In genomic region chr1:75964110-75964759, GRCh38 we compare ENCODE assay signal across 19 cellular contexts. TPM values are rescaled to one million over a fixed set of nuclear protein-coding genes. Genes with fewer than 3 reads are reported as not detected.
DNase-seq lines count a peak whose midpoint lies in the region; TF ChIP-seq lines count a peak whose summit lies in the region.
"Not testable (repeated sequence)": the region's sequence is repeated elsewhere in the genome, so short reads cannot be mapped to it uniquely, and the experiment has no call there.
"Had no signal": no experiment of that assay in that cellular context is flagged by ENCODE, and none has a peak within 500 bp of the region (broad histone marks: within the 10 kb centered on the region; RNA-seq: fewer than 3 reads in every experiment).

No MANE protein-coding gene starts in this region.

- H3K79me2 ChIP-seq in SK-N-SH (ENCODE audit: insufficient read depth): not testable (repeated sequence)

- H2AFZ ChIP-seq in SK-N-SH (ENCODE audit: low read depth): peak overlapping the region; percentile 87; the same call in 1 of the 2 replicates

- H3K4me3 ChIP-seq in SK-N-SH (ENCODE audit: low read depth in 2 of 2, low read length in 1 of 2); brain microvascular endothelial cell (ENCODE audit: low read depth, low read length); fibroblast of mammary gland (ENCODE audit: control insufficient read depth, low read depth, low read length): not testable (repeated sequence)

- DNase-seq in Caki2 (ENCODE audit: low read depth): peak; percentile 70
- DNase-seq in HCEC 1CT: peak; percentile 78
- peak; percentile 13 for DNase-seq in LHCN-M2 (ENCODE audit: low read depth)
- not testable (repeated sequence) for DNase-seq in SK-N-SH
- DNase-seq in brain microvascular endothelial cell: peak; percentile 86
- peak; percentile 68 for DNase-seq in fibroblast of mammary gland (ENCODE audit: low read depth)
- DNase-seq in kidney tubule cell (ENCODE audit: low spot score): peak; percentile 86
- peak; percentile 12 for DNase-seq in stromal cell of bone marrow (ENCODE audit: low read depth)

- peak in 1 of 2 experiments; percentile 53; a peak in 1 of 4 replicates for TF ChIP-seq EP300 in SK-N-SH (IDR thresholded peaks at IDR 0.05; ENCODE audit: borderline replicate concordance in 1 of 2, low read depth in 1 of 2, low read length in 1 of 2)

- not testable (repeated sequence) for TF ChIP-seq RAD21 in SK-N-SH (IDR thresholded peaks at IDR 0.05; ENCODE audit: low read length)

- H4K20me1 ChIP-seq in SK-N-SH (ENCODE audit: insufficient read depth): not testable (repeated sequence)

- peaks cover 0 to 13% of the 10 kb centered on the region in 2 experiments; a peak in 1 of 4 replicates for H3K4me1 ChIP-seq in SK-N-SH (ENCODE audit: control insufficient read depth in 1 of 2, insufficient read depth in 2 of 2, low read depth in 1 of 2, low read length in 1 of 2)

- POLR2A ChIA-PET in SK-N-SH (lab: Yijun Ruan, JAX): not testable (repeated sequence)

- peak overlapping the region; percentile 42; the same call in 1 of the 2 replicates for H3K9ac ChIP-seq in SK-N-SH

- peak overlapping the region in 1 of 2 experiments; percentile 88; a peak in 2 of 4 replicates for H3K27ac ChIP-seq in SK-N-SH (ENCODE audit: low read depth in 2 of 2, low read length in 1 of 2)
- H3K27ac ChIP-seq in brain microvascular endothelial cell: peak overlapping the region; percentile 79

- H3K9me2 ChIP-seq in SK-N-SH: not testable (repeated sequence)

- not testable (repeated sequence) for TF ChIP-seq CTCF in SK-N-SH (IDR thresholded peaks at IDR 0.05); brain microvascular endothelial cell (IDR thresholded peaks at IDR 0.05; ENCODE audit: low read depth, low read length, missing control alignments); fibroblast of mammary gland (conservative IDR thresholded peaks at IDR 0.05; ENCODE audit: control insufficient read depth, insufficient read depth, low read depth, low read length)

- not testable (repeated sequence) for H3K9me3 ChIP-seq in SK-N-SH

- H3F3A ChIP-seq in SK-N-SH (replicated peaks; ENCODE audit: insufficient read depth): peaks cover 17% of the 10 kb centered on the region

- H3K36me3 ChIP-seq in SK-N-SH (replicated peaks in 1 of 2; ENCODE audit: control insufficient read depth in 1 of 2, insufficient read depth in 2 of 2, low read length in 1 of 2); brain microvascular endothelial cell (replicated peaks): not testable (repeated sequence)

- CTCF ChIA-PET in SK-N-SH (lab: Yijun Ruan, JAX): not testable (repeated sequence)

- in situ Hi-C loops in Caki2 (cut with HindIII; ENCODE audit: low pct_unique_long_range_greater_than_20kb, low sequenced_read_pairs); brain microvascular endothelial cell (cut with HindIII; ENCODE audit: low pct_ligation_motif_present, low sequenced_read_pairs): not testable (repeated sequence)

- H3K27me3 ChIP-seq in SK-N-SH (ENCODE audit: insufficient read depth); brain microvascular endothelial cell (replicated peaks): not testable (repeated sequence)

- 39% methylated on average over 10 of the region's 10 CpGs for WGBS in SK-N-SH (ENCODE audit: low lambda C conversion rate)

- H3K4me2 ChIP-seq in SK-N-SH: peak overlapping the region; percentile 53; the same call in 1 of the 2 replicates

TF ChIP-seq in SK-N-SH, 30 proteins besides CTCF, POLR2A, EP300 and RAD21:
- TF ChIP-seq JUND (IDR thresholded peaks at IDR 0.05) (peak; percentile 79), TEAD4 (IDR thresholded peaks at IDR 0.05; ENCODE audit: borderline replicate concordance, insufficient read depth) (peak; percentile 47; the same call in 1 of the 2 replicates), NFIC (IDR thresholded peaks at IDR 0.05; ENCODE audit: borderline replicate concordance) (0 out of 2 replicates have a peak, but pooled peaks have one; percentile 37), REST (IDR thresholded peaks at IDR 0.05; ENCODE audit: low read depth, low read length) (0 out of 2 replicates have a peak, but pooled peaks have one; percentile 24), TCF12 (IDR thresholded peaks at IDR 0.05) (peak; percentile 61), MAX (IDR thresholded peaks at IDR 0.05; ENCODE audit: low read depth) (0 out of 2 replicates have a peak, but pooled peaks have one; percentile 28), PBX3 (IDR thresholded peaks at IDR 0.05) (0 out of 2 replicates have a peak, but pooled peaks have one; percentile 23), FOSL2 (IDR thresholded peaks at IDR 0.05; ENCODE audit: borderline replicate concordance, low read depth) (peak; percentile 94), RXRA (IDR thresholded peaks at IDR 0.05; ENCODE audit: borderline replicate concordance, low read depth) (peak; percentile 68; the same call in 1 of the 2 replicates)

RNA-seq across cellular contexts. Expression of gene ASB17, which starts 32.0 kb away (rescaled TPM):
- not detected in 2 replicates for total RNA-seq in Caki2 (2014; rRNA removed; shearing (Covaris generic); ENCODE audit: low replicate concordance)
- not detected in 2 replicates for total RNA-seq in LHCN-M2 (2014; rRNA removed)
- not detected for polyA plus RNA-seq in LHCN-M2 (2012)
- polyA plus RNA-seq in SK-N-SH (2012; rRNA removed): not detected in 2 replicates
- not detected in 2 replicates for polyA plus RNA-seq in SK-N-SH (2012; cell fraction: cytosol; rRNA removed)
- polyA plus RNA-seq in SK-N-SH (2012; cell fraction: nucleus; rRNA removed): not detected in 2 replicates
- total RNA-seq: activated CD4-positive, alpha-beta memory T cell treated with anti-CD3 and anti-CD28 coated beads for 36 hours; activated naive CD4-positive, alpha-beta T cell treated with anti-CD3 and anti-CD28 coated beads for 36 hours; activated T-helper 1 cell treated with anti-CD3 and anti-CD28 coated beads, Interleukin-12 subunit alpha, Interleukin-12 subunit beta, Interleukin-2, Interleukin-4 antibody, amounts not matched to agents 30 ng/mL and 10 ng/mL and 1 ng/mL, durations not matched to agents 14 hours and 24 hours and 36 hours; cardiac septum; esophagus muscularis mucosa; lung; Peyer's patch; SJSA1; T-helper 1 cell treated with Interleukin-12 subunit alpha and Interleukin-12 subunit beta and Interleukin-4 antibody, amounts not matched to agents 30 ng/mL and 1 ng/mL, for 36 hours had no signal
- polyA plus RNA-seq: CD14-positive monocyte, lung, neural cell had no signal
